8 cellular contexts compared by ENCODE assay signal in the genomic region with DNA sequence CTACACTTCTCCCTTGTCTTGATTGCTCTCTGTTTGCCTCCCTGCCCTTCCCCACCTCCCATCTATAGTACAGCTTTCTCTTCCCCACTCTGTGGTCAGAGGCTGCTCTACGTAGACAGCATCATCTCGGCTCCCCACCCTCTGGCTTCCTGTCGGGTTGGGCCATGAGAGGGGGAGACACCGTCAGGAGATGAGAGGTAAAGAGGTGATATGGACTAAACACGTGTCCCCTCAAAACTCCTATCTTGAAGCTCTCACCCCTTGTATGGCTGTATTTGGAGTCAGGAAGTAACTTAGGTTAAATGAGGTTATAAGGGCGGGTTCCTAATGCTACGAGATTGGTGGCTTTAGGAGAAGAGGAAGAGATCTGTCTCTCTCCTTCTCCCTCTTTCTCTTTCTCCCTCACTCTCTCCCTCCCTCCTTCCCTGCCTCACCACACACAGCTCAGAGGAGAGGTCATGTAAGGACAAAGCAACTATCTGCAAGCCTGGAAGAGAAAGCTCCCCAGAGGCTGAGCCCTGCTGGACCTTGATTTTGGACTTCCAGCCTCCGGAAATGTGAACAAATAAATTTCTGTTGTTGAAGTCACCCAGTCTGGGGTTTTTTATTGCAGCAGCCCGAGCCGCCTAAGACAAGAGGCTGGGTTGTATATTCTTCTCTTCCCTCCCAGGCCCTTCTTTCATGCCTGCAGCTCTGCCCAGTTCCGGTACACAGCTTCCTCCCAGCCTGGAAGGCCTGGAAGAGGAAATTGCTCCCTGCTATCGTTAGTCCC.
DNase-seq lines count a peak whose midpoint lies in the region; ATAC-seq and TF ChIP-seq lines count a peak whose summit lies in the region.

No MANE protein-coding gene starts in this region.

- H3K27ac ChIP-seq in colonic mucosa, result no peak overlapping the region

- intact Hi-C loops in colonic mucosa (cut with DNase I), result loop anchor here (2.0 kb wide), 1 partner anchor 952 kb away; no protein-coding TSS in a partner anchor

- no peaks in the 10 kb centered on the region for H3K36me3 ChIP-seq in colonic mucosa

- no peaks in the 10 kb centered on the region for H3K9me3 ChIP-seq in colonic mucosa

- no peaks in the 10 kb centered on the region for H3K9me3 Mint-ChIP-seq in nephron progenitor cell

- H3K9ac ChIP-seq in colonic mucosa (ENCODE audit: low read depth in 2 of 2, low read length in 2 of 2), result no peak overlapping the region

- no peak for TF ChIP-seq CTCF in nephron progenitor cell (IDR thresholded peaks at IDR 0.05)
- no peak for TF ChIP-seq CTCF in colonic mucosa (IDR thresholded peaks at IDR 0.05)

- peak; percentile 4 for DNase-seq in activated T-cell treated with anti-CD3 and anti-CD28 coated beads for 24 hours (ENCODE audit: low read depth)
- DNase-seq in nephron progenitor cell, result no peak
- no peak for DNase-seq in AML-193 (lab: John Stamatoyannopoulos, UW)
- DNase-seq in colonic mucosa, result no peak
- DNase-seq in kidney glomerular epithelial cell (lab: John Stamatoyannopoulos, UW), result no peak

- H3K27ac Mint-ChIP-seq in nephron progenitor cell, result peak overlapping the region; percentile 60

- H3K4me1 ChIP-seq in colonic mucosa, result no peaks in the 10 kb centered on the region

- peaks cover 20% of the 10 kb centered on the region for H3K4me1 Mint-ChIP-seq in nephron progenitor cell

- no peaks in the 10 kb centered on the region for H3K27me3 ChIP-seq in colonic mucosa

- H3K4me3 Mint-ChIP-seq in nephron progenitor cell, result no peak overlapping the region

- peak; percentile 58 for ATAC-seq in GM18909 (IDR thresholded peaks at IDR 0.05; ENCODE audit: poor library complexity, unreplicated experiment)
- ATAC-seq in HG03565 (IDR thresholded peaks at IDR 0.05; ENCODE audit: unreplicated experiment), result peak; percentile 51
- ATAC-seq in GM21367 (IDR thresholded peaks at IDR 0.05; ENCODE audit: unreplicated experiment), result no peak

- H3K4me3 ChIP-seq in colonic mucosa, result no peak overlapping the region

- peaks cover 9% of the 10 kb centered on the region for H3K27me3 Mint-ChIP-seq in nephron progenitor cell (ENCODE audit: low read depth, poor library complexity)

- no peaks in the 10 kb centered on the region for H3K36me3 Mint-ChIP-seq in nephron progenitor cell (ENCODE audit: low read depth)
